16 cellular contexts compared by ENCODE assay signal in the genomic region with DNA sequence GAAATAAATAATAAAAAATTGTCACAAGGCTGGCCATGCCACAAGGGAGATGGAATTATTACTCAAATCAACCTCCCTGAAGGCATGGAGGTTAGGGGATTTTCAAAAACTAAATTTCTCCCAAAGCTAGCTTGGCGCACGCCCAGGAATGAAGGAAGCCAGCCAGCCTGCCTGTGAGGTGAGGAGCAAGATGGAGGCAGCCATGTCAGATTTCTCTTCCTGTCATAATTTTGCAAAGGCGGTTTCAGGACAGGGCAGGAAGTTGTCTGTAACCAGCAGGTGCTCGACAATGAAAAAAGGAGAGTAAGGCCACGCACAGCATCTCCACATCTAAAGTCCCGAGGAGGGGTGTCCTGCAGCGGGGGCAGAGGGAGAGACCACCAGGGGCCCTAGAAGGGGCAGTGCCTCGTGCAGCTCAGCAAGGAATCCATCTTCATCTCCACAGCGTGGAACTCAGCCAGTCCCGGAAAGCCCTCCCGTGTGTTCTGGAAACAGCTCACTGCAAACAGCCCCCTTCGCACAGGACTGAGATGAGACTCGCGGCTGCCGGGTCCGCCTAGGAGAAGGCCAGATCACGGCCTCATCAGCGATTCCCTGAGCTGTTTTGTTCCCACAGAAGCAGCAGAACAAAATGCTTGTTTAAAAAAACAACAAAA. TPM values are rescaled to one million over a fixed set of nuclear protein-coding genes. Genes with fewer than 3 reads are reported as not detected.
A peak's percentile ranks its signal among the peaks of the same experiment; 100 is the strongest.
DNase-seq lines count a peak whose midpoint lies in the region; ATAC-seq, FAIRE-seq and TF ChIP-seq lines count a peak whose summit lies in the region.
"Had no signal": no experiment of that assay in that cellular context is flagged by ENCODE, and none has a peak within 500 bp of the region (broad histone marks: within the 10 kb centered on the region; RNA-seq: fewer than 3 reads in every experiment).

No MANE protein-coding gene starts in this region.

- no peak overlapping the region for H3K4ac ChIP-seq in IMR-90 (ENCODE audit: low read depth, low read length)

- peak; percentile 65 for DNase-seq in activated CD4-positive, alpha-beta T cell treated with anti-CD3 and anti-CD28 coated beads, Interleukin-2, amount 10 ng/mL, durations not matched to agents 24 days and 14 days
- no peak for DNase-seq in activated CD4-positive, alpha-beta T cell treated with anti-CD3 and anti-CD28 coated beads, Interleukin-2, amount 50 U/mL, for 1 hour
- DNase-seq in IMR-90 (no peak), K562 (ENCODE audit: extremely low read depth in 1 of 4, low spot score in 3 of 4) (no peak), neural crest cell (ENCODE audit: low read depth, low spot score) (no peak), EL (no peak), NCI-H187 treated with DMSO at 0.1 percent for 48 hours (lab: John Stamatoyannopoulos, UW) (no peak)
- DNase-seq: ACHN; activated CD4-positive, CD25-positive, alpha-beta regulatory T cell; KG1; NCI-H1417; NCI-H510A; Peyer's patch had no signal

- no peak overlapping the region for H3K23ac ChIP-seq in IMR-90 (ENCODE audit: low read depth, low read length)

- H4K5ac ChIP-seq in IMR-90 (ENCODE audit: low read depth, low read length) = no peak overlapping the region

- no peak overlapping the region for H3K18ac ChIP-seq in IMR-90 (ENCODE audit: low read depth, low read length)

- TF ChIP-seq POLR2A in IMR-90 (IDR thresholded peaks at IDR 0.05; ENCODE audit: low read depth, low read length) (no peak), K562 (conservative IDR thresholded peaks at IDR 0.05) (no peak)

- peaks cover 4% of the 10 kb centered on the region for H3K36me3 Mint-ChIP-seq in activated CD4-positive, alpha-beta T cell treated with anti-CD3 and anti-CD28 coated beads, Interleukin-2, amount 10 ng/mL, durations not matched to agents 24 days and 14 days (ENCODE audit: low read depth)
- no peaks in the 10 kb centered on the region for H3K36me3 Mint-ChIP-seq in neural crest cell (ENCODE audit: low read depth)

- H3K9ac ChIP-seq in IMR-90 (ENCODE audit: low read depth, low read length) (no peak overlapping the region), K562 (ENCODE audit: insufficient read depth in 1 of 2, low read depth in 2 of 2, low read length in 2 of 2) (peak overlapping the region in 1 of 2 experiments; percentile 22; a peak in 1 of 4 replicates)

- peaks cover 24% of the 10 kb centered on the region for H3K9me3 ChIP-seq in IMR-90 (ENCODE audit: control insufficient read depth, insufficient read depth, low read length)
- H3K9me3 ChIP-seq in K562 (replicated peaks; ENCODE audit: control insufficient read depth, insufficient read depth, low read depth, low read length) = peaks cover 3% of the 10 kb centered on the region; the same call in 1 of the 2 replicates

- H3K4me2 ChIP-seq in IMR-90 (ENCODE audit: low read depth, low read length) (no peak overlapping the region), K562 (ENCODE audit: insufficient read depth, low read length) (no peak overlapping the region)

- CTCF ChIA-PET in IMR-90 (lab: Yijun Ruan, JAX) (no interaction called here), K562 (lab: Yijun Ruan, JAX; ENCODE audit: low intra/inter-chr PET ratio) (no interaction called here)

- in situ Hi-C loops in IMR-90 (cut with MboI; ENCODE audit: low sequenced_read_pairs) = no loop called here
- in situ Hi-C loops in K562 (cut with MboI) = no loop called here

- H3K79me1 ChIP-seq in IMR-90 (ENCODE audit: low read depth in 1 of 2, low read length in 2 of 2) = no peaks in the 10 kb centered on the region

- 68% methylated on average over 5 of the region's 18 CpGs; no CpG with 5 or more reads in 1 of the 2 experiments for WGBS in IMR-90 (ENCODE audit: extremely low coverage in 2 of 2, insufficient read length in 1 of 2), 2 experiments
- 33% methylated on average over 16 of the region's 18 CpGs for WGBS in K562 (ENCODE audit: insufficient coverage, low coverage, missing lambda C conversion rate)

- H3K4me3 ChIP-seq in IMR-90 (ENCODE audit: insufficient read depth, low read depth, low read length) (no peak overlapping the region), K562 (no peak overlapping the region)
- H3K4me3 ChIP-seq: Peyer's patch had no signal

- H2BK5ac ChIP-seq in IMR-90 (ENCODE audit: low read depth, low read length, poor library complexity, severe bottlenecking) = no peak overlapping the region

- no TSS peak for BruUV-seq in IMR-90 (replicated peaks; lab: Mats Ljungman, UMichigan)
- no TSS peak for BruUV-seq in K562 (replicated peaks; lab: Mats Ljungman, UMichigan)

- H4K20me1 ChIP-seq in IMR-90 (ENCODE audit: insufficient read depth, low read length) (no peaks in the 10 kb centered on the region), K562 (replicated peaks; ENCODE audit: control insufficient read depth, insufficient read depth, low read length) (peaks cover 4% of the 10 kb centered on the region; the same call in 1 of the 2 replicates)

- no peak overlapping the region for H3K27ac ChIP-seq in IMR-90 (ENCODE audit: insufficient read depth, low read length)
- H3K27ac ChIP-seq in K562 (ENCODE audit: extremely low read depth, low read depth, low read length) = no peak overlapping the region
- H3K27ac ChIP-seq: Peyer's patch had no signal

- H3K27ac Mint-ChIP-seq in activated CD4-positive, alpha-beta T cell treated with anti-CD3 and anti-CD28 coated beads, Interleukin-2, amount 10 ng/mL, durations not matched to agents 24 days and 14 days = peak overlapping the region; percentile 51
- H3K27ac Mint-ChIP-seq in neural crest cell (ENCODE audit: unreplicated experiment) = peak overlapping the region; percentile 75

- TF ChIP-seq CTCF in IMR-90 (conservative IDR thresholded peaks at IDR 0.05; ENCODE audit: low read depth, low read length) (no peak), K562 (IDR thresholded peaks at IDR 0.05 in 2 of 3, conservative IDR thresholded peaks at IDR 0.05 in 1 of 3; ENCODE audit: insufficient read depth in 2 of 3, low read depth in 1 of 3, low read length in 3 of 3) (no peak), neural crest cell (conservative IDR thresholded peaks at IDR 0.05) (no peak)

- H2AK9ac ChIP-seq in IMR-90 (replicated peaks; ENCODE audit: low read depth, low read length, poor library complexity) = no peak overlapping the region

- H3K27me3 ChIP-seq in IMR-90 (ENCODE audit: control insufficient read depth, insufficient read depth, low read length) (peaks cover 5% of the 10 kb centered on the region), K562 (ENCODE audit: control insufficient read depth in 2 of 2, insufficient read depth in 2 of 2, low read length in 2 of 2) (peaks cover 22 to 69% of the 10 kb centered on the region in 2 experiments; a peak in 4 of 5 replicates)
- H3K27me3 ChIP-seq: Peyer's patch had no signal

- H2AK5ac ChIP-seq in IMR-90 (ENCODE audit: low read depth, low read length) = no peak overlapping the region

- H3K9me1 ChIP-seq in IMR-90 (ENCODE audit: insufficient read depth, low read length) = no peaks in the 10 kb centered on the region
- peaks cover 4% of the 10 kb centered on the region for H3K9me1 ChIP-seq in K562 (ENCODE audit: control insufficient read depth, insufficient read depth, low read length)

- peaks cover 6% of the 10 kb centered on the region for H3K4me1 Mint-ChIP-seq in activated CD4-positive, alpha-beta T cell treated with anti-CD3 and anti-CD28 coated beads, Interleukin-2, amount 10 ng/mL, durations not matched to agents 24 days and 14 days
- H3K4me1 Mint-ChIP-seq in neural crest cell = peaks cover 31% of the 10 kb centered on the region

- H3K14ac ChIP-seq in IMR-90 (replicated peaks; ENCODE audit: low read depth, low read length) = no peak overlapping the region

- H3K4me1 ChIP-seq in IMR-90 (ENCODE audit: control insufficient read depth, insufficient read depth, low read length) (no peaks in the 10 kb centered on the region), K562 (replicated peaks in 1 of 2; ENCODE audit: control insufficient read depth in 2 of 2, insufficient read depth in 2 of 2, low read length in 2 of 2) (peaks cover 0 to 11% of the 10 kb centered on the region in 2 experiments; a peak in 2 of 5 replicates)
- H3K4me1 ChIP-seq: Peyer's patch had no signal

- dilution Hi-C loops in IMR-90 (cut with HindIII; ENCODE audit: low sequenced_read_pairs, unreplicated experiment) = no loop called here

- POLR2A ChIA-PET in IMR-90 (lab: Charles Lee; ENCODE audit: unreplicated experiment) (interaction anchor here (0.6 kb wide), 1 partner anchor 40 kb away, joined by 3 read pairs; no protein-coding TSS in a partner anchor), K562 (lab: Yijun Ruan, JAX) (interaction anchor here (1.6 kb wide), 1 partner anchor 42 kb away, joined by 7 read pairs; no protein-coding TSS in a partner anchor)

- no peak overlapping the region for H2BK120ac ChIP-seq in IMR-90 (ENCODE audit: low read depth, low read length)

- H2BK20ac ChIP-seq in IMR-90 (ENCODE audit: low read depth, low read length) = no peak overlapping the region

- H4K91ac ChIP-seq in IMR-90 (ENCODE audit: insufficient read depth, low read depth, low read length) = no peak overlapping the region

- no peaks in the 10 kb centered on the region for H3K36me3 ChIP-seq in IMR-90 (ENCODE audit: control insufficient read depth, insufficient read depth, low read length)
- H3K36me3 ChIP-seq in K562 (ENCODE audit: control insufficient read depth, insufficient read depth, low read length) = no peaks in the 10 kb centered on the region
- H3K36me3 ChIP-seq: Peyer's patch had no signal

- no peak for TF ChIP-seq RAD21 in IMR-90 (IDR thresholded peaks at IDR 0.05; ENCODE audit: low read length)
- no peak for TF ChIP-seq RAD21 in K562 (CRISPR knock-in tag; conservative IDR thresholded peaks at IDR 0.05 in 1 of 2, IDR thresholded peaks at IDR 0.05 in 1 of 2)

- H4K8ac ChIP-seq in IMR-90 (ENCODE audit: low read depth in 2 of 2, low read length in 2 of 2) = peak overlapping the region in 1 of 2 experiments; percentile 14; a peak in 1 of 4 replicates

- H3K9me3 Mint-ChIP-seq in activated CD4-positive, alpha-beta T cell treated with anti-CD3 and anti-CD28 coated beads, Interleukin-2, amount 10 ng/mL, durations not matched to agents 24 days and 14 days = no peaks in the 10 kb centered on the region
- H3K9me3 Mint-ChIP-seq in neural crest cell = no peaks in the 10 kb centered on the region
- H3K9me3 Mint-ChIP-seq: natural killer cell treated with Interleukin-12 subunit alpha and Interleukin-12 subunit beta and Interleukin-15 and Interleukin-18, amount 100 ng/mL, for 72 hours had no signal

- ATAC-seq in IMR-90 (ENCODE audit: low read depth) = no peak
- no peak for ATAC-seq in K562
- ATAC-seq in GM19455 (IDR thresholded peaks at IDR 0.05; ENCODE audit: unreplicated experiment) = no peak
- ATAC-seq: natural killer cell treated with Interleukin-12 subunit alpha and Interleukin-12 subunit beta and Interleukin-15 and Interleukin-18, amount 100 ng/mL, for 72 hours had no signal

- TF ChIP-seq EP300 in K562 (IDR thresholded peaks at IDR 0.05; ENCODE audit: low read length) = no peak

- no peak for FAIRE-seq in K562 (lab: Jason Lieb, UNC)
- FAIRE-seq: D721Med had no signal

- no peaks in the 10 kb centered on the region for H3K79me2 ChIP-seq in K562 (ENCODE audit: control insufficient read depth, insufficient read depth, low read length)

- H2AFZ ChIP-seq in IMR-90 (replicated peaks; ENCODE audit: low read length, poor library complexity) (peak overlapping the region; percentile 9), K562 (ENCODE audit: low read depth, low read length) (no peak overlapping the region)

- intact Hi-C loops in activated CD4-positive, alpha-beta T cell treated with anti-CD3 and anti-CD28 coated beads, Interleukin-2, amount 10 ng/mL, durations not matched to agents 24 days and 14 days (cut with micrococcal nuclease) = loop anchor here (5.0 kb wide), 1 partner anchor 39 kb away; no protein-coding TSS in a partner anchor
- intact Hi-C loops in IMR-90 (cut with micrococcal nuclease) (no loop called here), K562 (cut with micrococcal nuclease) (no loop called here)

- no peak overlapping the region for H3K56ac ChIP-seq in IMR-90 (ENCODE audit: extremely low read depth, insufficient read depth, low read length)

- no peak overlapping the region for H3K4me3 Mint-ChIP-seq in activated CD4-positive, alpha-beta T cell treated with anti-CD3 and anti-CD28 coated beads, Interleukin-2, amount 10 ng/mL, durations not matched to agents 24 days and 14 days
- no peak overlapping the region for H3K4me3 Mint-ChIP-seq in neural crest cell
- H3K4me3 Mint-ChIP-seq: natural killer cell treated with Interleukin-12 subunit alpha and Interleukin-12 subunit beta and Interleukin-15 and Interleukin-18, amount 100 ng/mL, for 72 hours had no signal

- no peak overlapping the region for H2BK15ac ChIP-seq in IMR-90 (ENCODE audit: low read depth, low read length)

- H3K27me3 Mint-ChIP-seq in activated CD4-positive, alpha-beta T cell treated with anti-CD3 and anti-CD28 coated beads, Interleukin-2, amount 10 ng/mL, durations not matched to agents 24 days and 14 days = no peaks in the 10 kb centered on the region
- H3K27me3 Mint-ChIP-seq in neural crest cell (ENCODE audit: low read depth) = peaks cover 6% of the 10 kb centered on the region
- H3K27me3 Mint-ChIP-seq: natural killer cell treated with Interleukin-12 subunit alpha and Interleukin-12 subunit beta and Interleukin-15 and Interleukin-18, amount 100 ng/mL, for 72 hours had no signal

RNA-seq across cellular contexts. Expression of gene SLC7A5, which starts 47.8 kb away (rescaled TPM):
- total RNA-seq in activated CD4-positive, alpha-beta T cell treated with anti-CD3 and anti-CD28 coated beads, Interleukin-2, amount 10 ng/mL, durations not matched to agents 24 days and 14 days = 408 and 410 TPM in 2 replicates
- 11.3 and 13.6 TPM in 2 replicates for total RNA-seq in IMR-90 (2012; rRNA removed)
- polyA plus RNA-seq in IMR-90 (2012; rRNA removed) = 87.9 and 101 TPM in 2 replicates
- 70.4 and 146 TPM in 2 replicates for polyA plus RNA-seq in IMR-90 (2012; cell fraction: cytosol; rRNA removed)
- polyA plus RNA-seq in IMR-90 (2012; cell fraction: nucleus; rRNA removed; ENCODE audit: low replicate concordance) = 88.7 and 147 TPM in 2 replicates
- 56.8 and 152 TPM in 2 replicates for total RNA-seq in K562 (2011; cell fraction: chromatin; rRNA removed; ENCODE audit: low replicate concordance)
- total RNA-seq in K562 (2011; cell fraction: nucleolus; rRNA removed) = 157 and 188 TPM in 2 replicates
- 147 and 156 TPM in 2 replicates for total RNA-seq in K562 (2011; cell fraction: nucleoplasm; rRNA removed)
- 60.8 and 75.7 TPM in 2 replicates for total RNA-seq in K562 (2014; rRNA removed)
- total RNA-seq in K562 (2014; rRNA removed; fragmentation: Illumina TruSeq; extraction: Trizol) = 16.9 and 18.6 TPM in 2 replicates
- 18.2 and 21.2 TPM in 2 replicates for total RNA-seq in K562 (2015; rRNA removed; fragmentation: Illumina TruSeq; extraction: Trizol)
- 187 and 220 TPM in 2 replicates for total RNA-seq in K562 (2021)
- polyA plus RNA-seq in K562 (2011; rRNA removed) = 14.2 and 19.4 TPM in 2 replicates
- 25.5 and 34.2 TPM in 2 replicates for polyA plus RNA-seq in K562 (2011; cell fraction: cytosol; rRNA removed)
- 35.3 and 43.3 TPM in 2 replicates for polyA plus RNA-seq in K562 (2011; cell fraction: nucleus; rRNA removed)
- polyA plus RNA-seq in K562 (2012) = 65.7 and 239 TPM in 2 replicates
- polyA plus RNA-seq in K562 (2014; fragmentation: Illumina TruSeq; extraction: Trizol) = 97.4 and 161 TPM in 2 replicates
- polyA plus RNA-seq in K562 (2014; fragmentation: Nextera tagmentation; extraction: Ambion mirVana) = 1 to 10 TPM; 1.9 to 4.9 TPM
- polyA plus RNA-seq in K562 (2014; rRNA removed) = 78.0 and 83.8 TPM in 2 replicates
- 11.7 and 15.5 TPM in 2 replicates for polyA minus RNA-seq in K562 (2011; rRNA and poly(A)+ RNA removed)
- polyA minus RNA-seq in K562 (2011; cell fraction: cytosol; rRNA and poly(A)+ RNA removed) = 39.4 and 72.3 TPM in 2 replicates
- 18.2 and 21.2 TPM in 2 replicates for polyA minus RNA-seq in K562 (2011; cell fraction: nucleus; rRNA and poly(A)+ RNA removed)
- total RNA-seq in neural crest cell = 40.5 and 41.6 TPM in 2 replicates

RNA-seq across cellular contexts. Expression of gene KLHDC4, which starts 55.7 kb away (rescaled TPM):
- 76.1 and 91.0 TPM in 2 replicates for total RNA-seq in activated CD4-positive, alpha-beta T cell treated with anti-CD3 and anti-CD28 coated beads, Interleukin-2, amount 10 ng/mL, durations not matched to agents 24 days and 14 days
- 13.6 and 16.1 TPM in 2 replicates for total RNA-seq in IMR-90 (2012; rRNA removed)
- polyA plus RNA-seq in IMR-90 (2012; rRNA removed) = 19.0 and 22.9 TPM in 2 replicates
- 19.5 and 22.2 TPM in 2 replicates for polyA plus RNA-seq in IMR-90 (2012; cell fraction: cytosol; rRNA removed)
- polyA plus RNA-seq in IMR-90 (2012; cell fraction: nucleus; rRNA removed; ENCODE audit: low replicate concordance) = 70.1 and 93.8 TPM in 2 replicates
- 250 and 422 TPM in 2 replicates for total RNA-seq in K562 (2011; cell fraction: chromatin; rRNA removed; ENCODE audit: low replicate concordance)
- total RNA-seq in K562 (2011; cell fraction: nucleolus; rRNA removed) = 176 and 189 TPM in 2 replicates
- total RNA-seq in K562 (2011; cell fraction: nucleoplasm; rRNA removed) = 187 and 203 TPM in 2 replicates
- 52.7 and 59.4 TPM in 2 replicates for total RNA-seq in K562 (2014; rRNA removed)
- total RNA-seq in K562 (2014; rRNA removed; fragmentation: Illumina TruSeq; extraction: Trizol) = 17.9 and 25.5 TPM in 2 replicates
- 31.8 and 32.8 TPM in 2 replicates for total RNA-seq in K562 (2015; rRNA removed; fragmentation: Illumina TruSeq; extraction: Trizol)
- total RNA-seq in K562 (2021) = 62.8 and 68.1 TPM in 2 replicates
- polyA plus RNA-seq in K562 (2011; rRNA removed) = 23.7 and 24.9 TPM in 2 replicates
- 17.9 and 23.5 TPM in 2 replicates for polyA plus RNA-seq in K562 (2011; cell fraction: cytosol; rRNA removed)
- polyA plus RNA-seq in K562 (2011; cell fraction: nucleus; rRNA removed) = 66.5 and 112 TPM in 2 replicates
- 35.3 and 39.1 TPM in 2 replicates for polyA plus RNA-seq in K562 (2012)
- 37.3 and 48.5 TPM in 2 replicates for polyA plus RNA-seq in K562 (2014; fragmentation: Illumina TruSeq; extraction: Trizol)
- 1 to 10 TPM; 1.3 to 2.5 TPM for polyA plus RNA-seq in K562 (2014; fragmentation: Nextera tagmentation; extraction: Ambion mirVana)
- 53.5 and 63.4 TPM in 2 replicates for polyA plus RNA-seq in K562 (2014; rRNA removed)
- polyA minus RNA-seq in K562 (2011; rRNA and poly(A)+ RNA removed) = 19.2 and 19.3 TPM in 2 replicates
- polyA minus RNA-seq in K562 (2011; cell fraction: cytosol; rRNA and poly(A)+ RNA removed) = 18.8 and 24.5 TPM in 2 replicates
- polyA minus RNA-seq in K562 (2011; cell fraction: nucleus; rRNA and poly(A)+ RNA removed) = 33.5 and 52.0 TPM in 2 replicates
- total RNA-seq in neural crest cell = 55.4 and 57.0 TPM in 2 replicates
